Comparison of ENCODE assay signal across 1 cellular context in the genomic region with DNA sequence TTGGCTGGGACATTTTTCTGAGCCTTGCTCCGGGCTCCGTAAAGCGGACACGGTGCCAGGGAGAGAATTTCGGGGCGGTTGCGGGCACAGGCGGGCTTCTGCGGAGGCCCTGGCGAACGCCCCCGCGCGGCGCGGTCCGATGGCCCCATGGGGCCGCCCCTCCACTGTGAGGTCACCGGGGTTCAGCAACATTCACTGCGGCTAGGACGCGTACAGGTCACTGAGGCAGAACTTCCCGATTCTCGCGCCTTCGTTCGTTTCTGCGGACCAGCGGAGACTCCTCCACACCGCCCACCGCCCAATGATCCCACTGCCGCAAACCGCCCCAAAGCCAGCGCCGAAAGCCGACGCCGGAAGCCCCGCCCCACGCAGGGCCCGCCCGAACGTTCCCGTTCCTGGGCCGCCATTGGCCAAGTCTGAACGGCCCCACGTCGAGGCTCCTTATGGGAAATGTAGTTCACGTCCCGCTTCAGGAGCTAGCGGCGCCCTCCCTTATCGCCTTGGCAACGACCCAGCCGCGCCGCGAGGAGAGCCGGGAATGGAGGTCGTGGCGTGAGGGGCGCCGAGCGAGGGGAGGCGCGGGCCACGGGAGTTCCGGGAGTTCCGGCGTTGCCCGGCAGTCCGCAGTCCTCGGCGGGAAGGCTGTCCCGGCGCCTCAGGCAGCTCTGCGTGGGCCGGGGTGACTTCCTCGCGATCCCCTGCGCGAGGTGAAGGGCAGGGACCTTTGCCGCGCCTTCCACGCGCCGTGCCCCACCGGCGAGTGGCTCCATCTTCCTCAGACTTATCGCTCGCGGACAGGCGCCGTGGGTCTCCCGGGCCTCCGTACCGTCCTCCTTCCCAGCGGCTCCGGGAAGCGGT.
TF ChIP-seq lines count a peak whose summit lies in the region.

ZNF584 (plus strand) TSS at position 498 of the 858 bp plus-strand sequence. CDS start 499 bp downstream, outside the sequence.

TF ChIP-seq in liver, 16 proteins besides CTCF, POLR2A, EP300 and RAD21 (continued from another document):
- TF ChIP-seq RXRA (IDR thresholded peaks at IDR 0.05): peak; percentile 19 to 39
- peak; percentile 74 to 77 for TF ChIP-seq EGR1 (IDR thresholded peaks at IDR 0.05; ENCODE audit: low read depth in 2 of 2)
- TF ChIP-seq, protein P1, sequence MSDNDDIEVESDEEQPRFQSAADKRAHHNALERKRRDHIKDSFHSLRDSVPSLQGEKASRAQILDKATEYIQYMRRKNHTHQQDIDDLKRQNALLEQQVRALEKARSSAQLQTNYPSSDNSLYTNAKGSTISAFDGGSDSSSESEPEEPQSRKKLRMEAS (IDR thresholded peaks at IDR 0.05): no peak
- no peak for TF ChIP-seq JUND (IDR thresholded peaks at IDR 0.05)
- peak; percentile 54 for TF ChIP-seq SP1 (IDR thresholded peaks at IDR 0.05)
- TF ChIP-seq FOXA2 (IDR thresholded peaks at IDR 0.05): no peak
